In the genomic region with DNA sequence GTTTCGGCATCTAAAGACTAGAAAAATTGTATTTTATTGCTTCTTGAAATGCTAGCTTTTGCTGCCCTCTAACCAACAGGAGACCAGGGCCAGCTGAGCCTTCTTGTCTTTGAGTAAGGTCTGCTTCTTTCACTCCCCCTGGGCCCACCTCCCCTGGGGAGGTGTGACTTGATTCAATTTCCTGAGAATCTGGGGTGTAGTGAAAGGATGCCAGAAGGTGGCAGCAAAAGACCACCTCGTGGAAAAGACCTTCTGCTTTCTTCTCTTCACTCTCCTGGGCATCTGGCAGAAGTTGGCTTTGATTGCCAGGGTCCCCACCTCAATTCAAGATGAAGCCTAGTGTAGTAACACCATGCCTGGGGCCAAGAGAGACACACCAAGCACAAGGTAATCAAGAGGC, we compare ENCODE assay signal across 1 cellular context.
TF ChIP-seq lines count a peak whose summit lies in the region.

No MANE protein-coding gene starts in this region.

TF ChIP-seq in HCT116, 20 proteins besides CTCF, POLR2A, EP300 and RAD21:
- TF ChIP-seq REST (IDR thresholded peaks at IDR 0.05; ENCODE audit: low read depth) (no peak), POLR2AphosphoS5 (IDR thresholded peaks at IDR 0.05; ENCODE audit: low read depth, low read length) (no peak), SRF (IDR thresholded peaks at IDR 0.05; ENCODE audit: low read depth) (no peak), SP1 (IDR thresholded peaks at IDR 0.05; ENCODE audit: low read depth) (no peak), CEBPB (IDR thresholded peaks at IDR 0.05; ENCODE audit: low read depth) (no peak), MAX (IDR thresholded peaks at IDR 0.05) (no peak), SIN3A (IDR thresholded peaks at IDR 0.05; ENCODE audit: low read depth) (no peak), YY1 (IDR thresholded peaks at IDR 0.05; ENCODE audit: extremely low read depth, insufficient replicate concordance, low read depth, low read length) (no peak), EGR1 (IDR thresholded peaks at IDR 0.05; ENCODE audit: low read depth) (no peak), FOSL1 (IDR thresholded peaks at IDR 0.05; ENCODE audit: low read depth) (no peak), JUND (IDR thresholded peaks at IDR 0.05) (no peak), ZNF274 (IDR thresholded peaks at IDR 0.05; ENCODE audit: low read depth, low read length) (no peak), ZFX (IDR thresholded peaks at IDR 0.05) (no peak)
- TF ChIP-seq, protein P1, sequence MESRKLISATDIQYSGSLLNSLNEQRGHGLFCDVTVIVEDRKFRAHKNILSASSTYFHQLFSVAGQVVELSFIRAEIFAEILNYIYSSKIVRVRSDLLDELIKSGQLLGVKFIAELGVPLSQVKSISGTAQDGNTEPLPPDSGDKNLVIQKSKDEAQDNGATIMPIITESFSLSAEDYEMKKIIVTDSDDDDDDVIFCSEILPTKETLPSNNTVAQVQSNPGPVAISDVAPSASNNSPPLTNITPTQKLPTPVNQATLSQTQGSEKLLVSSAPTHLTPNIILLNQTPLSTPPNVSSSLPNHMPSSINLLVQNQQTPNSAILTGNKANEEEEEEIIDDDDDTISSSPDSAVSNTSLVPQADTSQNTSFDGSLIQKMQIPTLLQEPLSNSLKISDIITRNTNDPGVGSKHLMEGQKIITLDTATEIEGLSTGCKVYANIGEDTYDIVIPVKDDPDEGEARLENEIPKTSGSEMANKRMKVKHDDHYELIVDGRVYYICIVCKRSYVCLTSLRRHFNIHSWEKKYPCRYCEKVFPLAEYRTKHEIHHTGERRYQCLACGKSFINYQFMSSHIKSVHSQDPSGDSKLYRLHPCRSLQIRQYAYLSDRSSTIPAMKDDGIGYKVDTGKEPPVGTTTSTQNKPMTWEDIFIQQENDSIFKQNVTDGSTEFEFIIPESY (IDR thresholded peaks at IDR 0.05; ENCODE audit: extremely low read depth, insufficient replicate concordance, low read length) = no peak
TF ChIP-seq in HCT116: peak in this region for 0.
